ENCODE assay signal across 8 cellular contexts in the genomic region with DNA sequence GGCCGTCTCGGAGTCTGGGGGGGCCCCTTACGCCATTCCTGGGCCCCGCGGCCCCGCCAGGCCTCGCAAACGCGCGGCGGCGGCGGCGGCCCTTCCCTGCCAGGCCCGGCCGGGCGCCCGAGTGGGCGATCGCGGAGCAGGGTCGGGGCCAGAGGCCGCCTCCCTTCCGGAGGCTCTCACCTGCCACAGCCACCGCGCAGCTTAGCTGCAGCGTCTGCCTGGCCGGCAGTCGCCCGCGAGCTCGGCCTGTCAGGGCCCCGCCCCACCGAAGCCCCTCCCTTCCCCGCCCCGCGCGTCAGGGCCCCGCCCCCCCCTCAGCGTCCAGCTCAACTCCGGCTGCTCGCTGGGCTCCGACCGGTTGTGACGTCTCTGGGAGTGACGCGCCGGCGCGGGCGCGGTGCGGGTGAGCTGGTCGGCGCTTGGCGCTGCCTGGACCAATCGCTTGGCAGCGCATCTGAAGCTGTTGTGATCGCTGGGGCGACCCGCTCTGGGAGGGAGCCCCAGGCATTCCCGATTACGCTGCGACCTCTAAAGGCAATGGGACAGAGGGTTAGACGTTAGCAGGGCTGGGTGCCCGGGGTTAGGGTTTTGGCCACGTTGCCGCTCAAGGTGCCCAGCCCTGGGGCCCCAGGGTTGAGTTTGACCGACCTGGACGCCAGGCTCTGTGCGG.
DNase-seq lines count a peak whose midpoint lies in the region; ATAC-seq and TF ChIP-seq lines count a peak whose summit lies in the region.

A gene with protein sequence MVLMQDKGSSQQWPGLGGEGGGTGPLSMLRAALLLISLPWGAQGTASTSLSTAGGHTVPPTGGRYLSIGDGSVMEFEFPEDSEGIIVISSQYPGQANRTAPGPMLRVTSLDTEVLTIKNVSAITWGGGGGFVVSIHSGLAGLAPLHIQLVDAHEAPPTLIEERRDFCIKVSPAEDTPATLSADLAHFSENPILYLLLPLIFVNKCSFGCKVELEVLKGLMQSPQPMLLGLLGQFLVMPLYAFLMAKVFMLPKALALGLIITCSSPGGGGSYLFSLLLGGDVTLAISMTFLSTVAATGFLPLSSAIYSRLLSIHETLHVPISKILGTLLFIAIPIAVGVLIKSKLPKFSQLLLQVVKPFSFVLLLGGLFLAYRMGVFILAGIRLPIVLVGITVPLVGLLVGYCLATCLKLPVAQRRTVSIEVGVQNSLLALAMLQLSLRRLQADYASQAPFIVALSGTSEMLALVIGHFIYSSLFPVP (minus strand): TSS at position 216 of the 670 bp plus-strand sequence. CDS start 1,689 bp downstream, outside the sequence.

- no peaks in the 10 kb centered on the region for H3K36me3 Mint-ChIP-seq in activated naive CD4-positive, alpha-beta T cell treated with anti-CD3 and anti-CD28 coated beads, Interleukin-2, amount 50 U/mL, for 24 hours

- peak; percentile 67 for ATAC-seq in HG02623 (IDR thresholded peaks at IDR 0.05; ENCODE audit: unreplicated experiment)
- ATAC-seq in SK-N-SH treated with all-trans-retinoic acid at 6 μM for 48 hours, result peak; percentile 91

- TF ChIP-seq CTCF in GM10248 (IDR thresholded peaks at IDR 0.05; ENCODE audit: control extremely low read depth, extremely low read depth, low read depth, missing control alignments), result no peak

- DNase-seq in GM10248 (ENCODE audit: extremely low spot score) (peak; percentile 91), NCI-H1092 treated with DMSO at 0.1 percent for 48 hours (lab: John Stamatoyannopoulos, UW) (peak; percentile 92), globus pallidus (ENCODE audit: low spot score) (peak; percentile 95), non-pigmented ciliary epithelial cell (ENCODE audit: low read depth) (peak; percentile 55), substantia nigra (lab: John Stamatoyannopoulos, UW) (peak; percentile 21 to 95 (median 87))

- CTCF ChIA-PET in GM10248 (lab: Yijun Ruan, JAX), result interaction anchor here (0.7 to 2.1 kb wide), 6 partner anchors 20 to 120 kb away, joined by 3 to 8 read pairs (median 3); a partner anchor contains a TSS

- H3K4me1 Mint-ChIP-seq in activated naive CD4-positive, alpha-beta T cell treated with anti-CD3 and anti-CD28 coated beads, Interleukin-2, amount 50 U/mL, for 24 hours, result peaks cover 20% of the 10 kb centered on the region

- H3K27me3 Mint-ChIP-seq in activated naive CD4-positive, alpha-beta T cell treated with anti-CD3 and anti-CD28 coated beads, Interleukin-2, amount 50 U/mL, for 24 hours, result no peaks in the 10 kb centered on the region

- no peaks in the 10 kb centered on the region for H3K9me3 Mint-ChIP-seq in activated naive CD4-positive, alpha-beta T cell treated with anti-CD3 and anti-CD28 coated beads, Interleukin-2, amount 50 U/mL, for 24 hours

- peak within 1 kb of the TSS; percentile 84 for H3K27ac ChIP-seq in substantia nigra (ENCODE audit: low read depth, low read length, poor library complexity, severe bottlenecking)

- H3K27ac Mint-ChIP-seq in activated naive CD4-positive, alpha-beta T cell treated with anti-CD3 and anti-CD28 coated beads, Interleukin-2, amount 50 U/mL, for 24 hours, result peak within 1 kb of the TSS; percentile 86

- POLR2A ChIA-PET in GM10248 (lab: Yijun Ruan, JAX), result interaction anchor here (0.5 to 1.8 kb wide), 8 partner anchors 9 to 553 kb away, joined by 3 to 7 read pairs (median 4); a partner anchor contains a TSS

- peak within 1 kb of the TSS; percentile 89 for H3K4me3 Mint-ChIP-seq in activated naive CD4-positive, alpha-beta T cell treated with anti-CD3 and anti-CD28 coated beads, Interleukin-2, amount 50 U/mL, for 24 hours

TF ChIP-seq in SK-N-SH treated with all-trans-retinoic acid at 6 μM for 48 hours, 23 proteins besides CTCF, POLR2A, EP300 and RAD21:
- TF ChIP-seq RARB (CRISPR knock-in tag; IDR thresholded peaks at IDR 0.05) (no peak), ZNF70 (CRISPR knock-in tag; IDR thresholded peaks at IDR 0.05) (no peak), ZNF565 (CRISPR knock-in tag; conservative IDR thresholded peaks at IDR 0.05; ENCODE audit: low read depth) (no peak), ARNTL (CRISPR knock-in tag; IDR thresholded peaks at IDR 0.05; ENCODE audit: borderline replicate concordance, low read depth) (no peak), PPARA (CRISPR knock-in tag; IDR thresholded peaks at IDR 0.05; ENCODE audit: borderline replicate concordance) (no peak)
- TF ChIP-seq, protein P1, sequence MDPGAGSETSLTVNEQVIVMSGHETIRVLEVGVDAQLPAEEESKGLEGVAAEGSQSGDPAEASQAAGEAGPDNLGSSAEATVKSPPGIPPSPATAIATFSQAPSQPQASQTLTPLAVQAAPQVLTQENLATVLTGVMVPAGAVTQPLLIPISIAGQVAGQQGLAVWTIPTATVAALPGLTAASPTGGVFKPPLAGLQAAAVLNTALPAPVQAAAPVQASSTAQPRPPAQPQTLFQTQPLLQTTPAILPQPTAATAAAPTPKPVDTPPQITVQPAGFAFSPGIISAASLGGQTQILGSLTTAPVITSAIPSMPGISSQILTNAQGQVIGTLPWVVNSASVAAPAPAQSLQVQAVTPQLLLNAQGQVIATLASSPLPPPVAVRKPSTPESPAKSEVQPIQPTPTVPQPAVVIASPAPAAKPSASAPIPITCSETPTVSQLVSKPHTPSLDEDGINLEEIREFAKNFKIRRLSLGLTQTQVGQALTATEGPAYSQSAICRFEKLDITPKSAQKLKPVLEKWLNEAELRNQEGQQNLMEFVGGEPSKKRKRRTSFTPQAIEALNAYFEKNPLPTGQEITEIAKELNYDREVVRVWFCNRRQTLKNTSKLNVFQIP (CRISPR knock-in tag; IDR thresholded peaks at IDR 0.05; ENCODE audit: borderline replicate concordance, low read depth), result no peak
- TF ChIP-seq, protein P2, sequence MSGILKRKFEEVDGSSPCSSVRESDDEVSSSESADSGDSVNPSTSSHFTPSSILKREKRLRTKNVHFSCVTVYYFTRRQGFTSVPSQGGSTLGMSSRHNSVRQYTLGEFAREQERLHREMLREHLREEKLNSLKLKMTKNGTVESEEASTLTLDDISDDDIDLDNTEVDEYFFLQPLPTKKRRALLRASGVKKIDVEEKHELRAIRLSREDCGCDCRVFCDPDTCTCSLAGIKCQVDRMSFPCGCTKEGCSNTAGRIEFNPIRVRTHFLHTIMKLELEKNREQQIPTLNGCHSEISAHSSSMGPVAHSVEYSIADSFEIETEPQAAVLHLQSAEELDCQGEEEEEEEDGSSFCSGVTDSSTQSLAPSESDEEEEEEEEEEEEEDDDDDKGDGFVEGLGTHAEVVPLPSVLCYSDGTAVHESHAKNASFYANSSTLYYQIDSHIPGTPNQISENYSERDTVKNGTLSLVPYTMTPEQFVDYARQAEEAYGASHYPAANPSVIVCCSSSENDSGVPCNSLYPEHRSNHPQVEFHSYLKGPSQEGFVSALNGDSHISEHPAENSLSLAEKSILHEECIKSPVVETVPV (CRISPR knock-in tag; IDR thresholded peaks at IDR 0.05), result no peak

Comparison
In these comparisons a context has a peak if more than half of its experiments do, and no peak if none do; other contexts are left out.
1. Peak in every context shown above with its lines: DNase-seq, ATAC-seq and H3K27ac ChIP-seq.